In the genomic region with DNA sequence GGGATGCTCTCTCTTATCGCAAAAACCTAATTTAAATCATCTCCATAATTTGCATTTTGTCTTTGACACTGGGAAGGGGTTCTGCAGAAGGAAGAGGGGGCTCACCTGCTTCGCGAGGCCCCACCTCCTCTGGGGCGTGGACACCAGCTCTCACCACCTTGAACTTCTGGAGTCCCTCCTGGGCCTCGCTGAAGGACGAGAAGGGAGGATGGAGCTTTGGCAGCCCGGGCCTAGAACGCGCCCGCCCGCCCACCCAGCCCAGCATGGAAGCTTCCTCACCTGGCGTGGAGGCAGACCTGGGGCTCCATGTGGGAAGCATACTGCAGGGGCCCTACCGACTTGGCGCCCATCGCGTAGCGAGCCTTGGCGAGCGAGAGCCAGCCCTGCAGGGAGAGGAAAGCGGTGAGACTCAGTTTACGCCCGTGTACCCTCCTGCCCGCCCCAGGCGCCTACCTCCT, we compare ENCODE assay signal across 1 cellular context.
TF ChIP-seq lines count a peak whose summit lies in the region.

No MANE protein-coding gene starts in this region.

TF ChIP-seq in GM23338, 12 proteins besides CTCF, POLR2A, EP300 and RAD21 (continued from another document):
- TF ChIP-seq, protein P1, sequence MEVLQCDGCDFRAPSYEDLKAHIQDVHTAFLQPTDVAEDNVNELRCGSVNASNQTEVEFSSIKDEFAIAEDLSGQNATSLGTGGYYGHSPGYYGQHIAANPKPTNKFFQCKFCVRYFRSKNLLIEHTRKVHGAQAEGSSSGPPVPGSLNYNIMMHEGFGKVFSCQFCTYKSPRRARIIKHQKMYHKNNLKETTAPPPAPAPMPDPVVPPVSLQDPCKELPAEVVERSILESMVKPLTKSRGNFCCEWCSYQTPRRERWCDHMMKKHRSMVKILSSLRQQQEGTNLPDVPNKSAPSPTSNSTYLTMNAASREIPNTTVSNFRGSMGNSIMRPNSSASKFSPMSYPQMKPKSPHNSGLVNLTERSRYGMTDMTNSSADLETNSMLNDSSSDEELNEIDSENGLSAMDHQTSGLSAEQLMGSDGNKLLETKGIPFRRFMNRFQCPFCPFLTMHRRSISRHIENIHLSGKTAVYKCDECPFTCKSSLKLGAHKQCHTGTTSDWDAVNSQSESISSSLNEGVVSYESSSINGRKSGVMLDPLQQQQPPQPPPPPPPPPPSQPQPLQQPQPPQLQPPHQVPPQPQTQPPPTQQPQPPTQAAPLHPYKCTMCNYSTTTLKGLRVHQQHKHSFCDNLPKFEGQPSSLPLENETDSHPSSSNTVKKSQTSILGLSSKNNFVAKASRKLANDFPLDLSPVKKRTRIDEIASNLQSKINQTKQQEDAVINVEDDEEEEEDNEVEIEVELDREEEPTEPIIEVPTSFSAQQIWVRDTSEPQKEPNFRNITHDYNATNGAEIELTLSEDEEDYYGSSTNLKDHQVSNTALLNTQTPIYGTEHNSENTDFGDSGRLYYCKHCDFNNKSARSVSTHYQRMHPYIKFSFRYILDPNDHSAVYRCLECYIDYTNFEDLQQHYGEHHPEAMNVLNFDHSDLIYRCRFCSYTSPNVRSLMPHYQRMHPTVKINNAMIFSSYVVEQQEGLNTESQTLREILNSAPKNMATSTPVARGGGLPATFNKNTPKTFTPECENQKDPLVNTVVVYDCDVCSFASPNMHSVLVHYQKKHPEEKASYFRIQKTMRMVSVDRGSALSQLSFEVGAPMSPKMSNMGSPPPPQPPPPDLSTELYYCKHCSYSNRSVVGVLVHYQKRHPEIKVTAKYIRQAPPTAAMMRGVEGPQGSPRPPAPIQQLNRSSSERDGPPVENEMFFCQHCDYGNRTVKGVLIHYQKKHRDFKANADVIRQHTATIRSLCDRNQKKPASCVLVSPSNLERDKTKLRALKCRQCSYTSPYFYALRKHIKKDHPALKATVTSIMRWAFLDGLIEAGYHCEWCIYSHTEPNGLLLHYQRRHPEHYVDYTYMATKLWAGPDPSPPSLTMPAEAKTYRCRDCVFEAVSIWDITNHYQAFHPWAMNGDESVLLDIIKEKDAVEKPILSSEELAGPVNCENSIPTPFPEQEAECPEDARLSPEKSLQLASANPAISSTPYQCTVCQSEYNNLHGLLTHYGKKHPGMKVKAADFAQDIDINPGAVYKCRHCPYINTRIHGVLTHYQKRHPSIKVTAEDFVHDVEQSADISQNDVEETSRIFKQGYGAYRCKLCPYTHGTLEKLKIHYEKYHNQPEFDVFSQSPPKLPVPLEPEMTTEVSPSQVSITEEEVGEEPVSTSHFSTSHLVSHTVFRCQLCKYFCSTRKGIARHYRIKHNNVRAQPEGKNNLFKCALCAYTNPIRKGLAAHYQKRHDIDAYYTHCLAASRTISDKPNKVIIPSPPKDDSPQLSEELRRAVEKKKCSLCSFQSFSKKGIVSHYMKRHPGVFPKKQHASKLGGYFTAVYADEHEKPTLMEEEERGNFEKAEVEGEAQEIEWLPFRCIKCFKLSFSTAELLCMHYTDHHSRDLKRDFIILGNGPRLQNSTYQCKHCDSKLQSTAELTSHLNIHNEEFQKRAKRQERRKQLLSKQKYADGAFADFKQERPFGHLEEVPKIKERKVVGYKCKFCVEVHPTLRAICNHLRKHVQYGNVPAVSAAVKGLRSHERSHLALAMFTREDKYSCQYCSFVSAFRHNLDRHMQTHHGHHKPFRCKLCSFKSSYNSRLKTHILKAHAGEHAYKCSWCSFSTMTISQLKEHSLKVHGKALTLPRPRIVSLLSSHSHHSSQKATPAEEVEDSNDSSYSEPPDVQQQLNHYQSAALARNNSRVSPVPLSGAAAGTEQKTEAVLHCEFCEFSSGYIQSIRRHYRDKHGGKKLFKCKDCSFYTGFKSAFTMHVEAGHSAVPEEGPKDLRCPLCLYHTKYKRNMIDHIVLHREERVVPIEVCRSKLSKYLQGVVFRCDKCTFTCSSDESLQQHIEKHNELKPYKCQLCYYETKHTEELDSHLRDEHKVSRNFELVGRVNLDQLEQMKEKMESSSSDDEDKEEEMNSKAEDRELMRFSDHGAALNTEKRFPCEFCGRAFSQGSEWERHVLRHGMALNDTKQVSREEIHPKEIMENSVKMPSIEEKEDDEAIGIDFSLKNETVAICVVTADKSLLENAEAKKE (CRISPR knock-in tag; IDR thresholded peaks at IDR 0.05) = no peak
- TF ChIP-seq EZH2phosphoT487 (IDR thresholded peaks at IDR 0.05; ENCODE audit: unreplicated experiment) (no peak), POLR2AphosphoS5 (IDR thresholded peaks at IDR 0.05; ENCODE audit: low read depth) (no peak; the same call in 1 of the 2 replicates), NANOG (IDR thresholded peaks at IDR 0.05; ENCODE audit: borderline replicate concordance) (no peak), ZNF114 (CRISPR knock-in tag; IDR thresholded peaks at IDR 0.05) (no peak), REST (IDR thresholded peaks at IDR 0.05; ENCODE audit: unreplicated experiment) (no peak), CREB1 (CRISPR knock-in tag; IDR thresholded peaks at IDR 0.05; ENCODE audit: low read depth) (no peak)
